ENCODE assay signal across 16 cellular contexts in the genomic region with DNA sequence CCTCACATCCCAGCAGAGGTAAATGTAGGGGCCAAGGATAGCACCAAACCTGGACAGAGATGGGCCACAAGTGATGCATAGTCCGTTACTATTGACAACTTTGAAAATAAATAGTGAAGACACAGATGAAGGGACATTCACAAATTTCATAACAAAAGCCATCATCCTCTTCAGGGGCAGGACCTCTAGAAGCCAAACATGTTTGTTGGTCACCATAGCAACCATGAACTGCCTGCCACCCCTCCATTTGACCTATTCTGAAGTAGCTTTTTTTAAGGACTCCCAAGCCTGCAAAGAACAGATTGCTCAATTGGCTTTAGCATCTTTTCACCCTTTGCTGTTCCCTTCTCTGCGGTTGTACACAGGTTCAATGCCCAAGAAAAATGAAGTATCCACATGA. TPM values are rescaled to one million over a fixed set of nuclear protein-coding genes. Genes with fewer than 3 reads are reported as not detected.
A peak's percentile ranks its signal among the peaks of the same experiment; 100 is the strongest.
DNase-seq lines count a peak whose midpoint lies in the region; ATAC-seq and TF ChIP-seq lines count a peak whose summit lies in the region.
"Had no signal": no experiment of that assay in that cellular context is flagged by ENCODE, and none has a peak within 500 bp of the region (broad histone marks: within the 10 kb centered on the region; RNA-seq: fewer than 3 reads in every experiment).

No MANE protein-coding gene starts in this region.

- peak; percentile 48 for DNase-seq in NCI-H748 (lab: John Stamatoyannopoulos, UW; ENCODE audit: unreplicated experiment)
- DNase-seq in NCI-H748 treated with DMSO at 0.1 percent for 48 hours (lab: John Stamatoyannopoulos, UW): no peak
- DNase-seq in GM12865 (ENCODE audit: low read depth): peak; percentile 46
- peak; percentile 63 to 73 for DNase-seq in cardiac fibroblast (ENCODE audit: low read depth in 2 of 2)
- DNase-seq in naive thymus-derived CD8-positive, alpha-beta T cell: peak in 3 of 10 donors; percentile 22 to 26 (median 24)
- no peak for DNase-seq in caudate nucleus (lab: John Stamatoyannopoulos, UW)
- no peak for DNase-seq in chondrocyte (ENCODE audit: low spot score)
- DNase-seq: DMS79, endodermal cell, left lung, NCI-H1048, NCI-H526 had no signal

- ATAC-seq in naive thymus-derived CD8-positive, alpha-beta T cell: no peak
- no peak for ATAC-seq in GM21390 (IDR thresholded peaks at IDR 0.05; ENCODE audit: unreplicated experiment)
- ATAC-seq: A549, left lung had no signal

- H3K4me3 ChIP-seq in GM12865 (ENCODE audit: low read depth, low read length): no peak overlapping the region
- H3K4me3 ChIP-seq in cardiac fibroblast (replicated peaks in 1 of 2; ENCODE audit: low read depth in 2 of 2, low read length in 2 of 2): no peak overlapping the region
- H3K4me3 ChIP-seq: A549, left lung had no signal

- H3K4me1 Mint-ChIP-seq in naive thymus-derived CD8-positive, alpha-beta T cell: peaks cover 35 to 87% (median 77%) of the 10 kb centered on the region in 4 donors
- peaks cover 38% of the 10 kb centered on the region for H3K4me1 Mint-ChIP-seq in chondrocyte (ENCODE audit: low read depth)

- H3K27ac Mint-ChIP-seq in naive thymus-derived CD8-positive, alpha-beta T cell: peak overlapping the region in 9 of 10 donors; percentile 42 to 95 (median 79)
- H3K27ac Mint-ChIP-seq in chondrocyte (ENCODE audit: unreplicated experiment): no peak overlapping the region
- H3K27ac Mint-ChIP-seq: endodermal cell had no signal

- H3K9me3 Mint-ChIP-seq in naive thymus-derived CD8-positive, alpha-beta T cell: no peaks in the 10 kb centered on the region
- H3K9me3 Mint-ChIP-seq in chondrocyte (ENCODE audit: low read depth): no peaks in the 10 kb centered on the region
- H3K9me3 Mint-ChIP-seq: activated T-cell treated with anti-CD3 and anti-CD28 coated beads, Interleukin-2, amount 50 U/mL, for 72 hours; endodermal cell had no signal

- POLR2A ChIA-PET in naive thymus-derived CD8-positive, alpha-beta T cell (lab: Charles Lee): no interaction called here

- no peaks in the 10 kb centered on the region for H3K27me3 Mint-ChIP-seq in naive thymus-derived CD8-positive, alpha-beta T cell
- H3K27me3 Mint-ChIP-seq in chondrocyte (ENCODE audit: low read depth): no peaks in the 10 kb centered on the region

- no peak overlapping the region for H3K27ac ChIP-seq in caudate nucleus (ENCODE audit: low read depth, low read length)
- H3K27ac ChIP-seq: A549, WERI-Rb-1 had no signal

- H3K4me3 Mint-ChIP-seq in naive thymus-derived CD8-positive, alpha-beta T cell: peak overlapping the region in 1 of 10 donors; percentile 1
- H3K4me3 Mint-ChIP-seq in chondrocyte (ENCODE audit: unreplicated experiment): no peak overlapping the region
- H3K4me3 Mint-ChIP-seq: endodermal cell had no signal

- TF ChIP-seq CTCF in GM12865 (IDR thresholded peaks at IDR 0.05; ENCODE audit: insufficient read depth, low read depth, low read length, missing control alignments): no peak
- TF ChIP-seq CTCF in cardiac fibroblast (IDR thresholded peaks at IDR 0.05; ENCODE audit: low read depth, low read length): no peak
- TF ChIP-seq CTCF in chondrocyte (IDR thresholded peaks at IDR 0.05): no peak

- H3K36me3 Mint-ChIP-seq in naive thymus-derived CD8-positive, alpha-beta T cell: no peaks in the 10 kb centered on the region
- H3K36me3 Mint-ChIP-seq in chondrocyte (ENCODE audit: low read depth): no peaks in the 10 kb centered on the region

RNA-seq across cellular contexts. Expression of a gene that starts 35.7 kb away (rescaled TPM):
- total RNA-seq in naive thymus-derived CD8-positive, alpha-beta T cell: 10 to 100 TPM; 28.2 to 34.6 TPM
- polyA plus RNA-seq in naive thymus-derived CD8-positive, alpha-beta T cell: 10 to 100 TPM; 16.2 to 20.8 (median 17.8) TPM
- 9.5 to 10.9 TPM (median 10.0 TPM) in 3 replicates for total RNA-seq in chondrocyte

Comparison
In these comparisons a context has a peak if more than half of its experiments do, and no peak if none do; other contexts are left out.
1. DNase-seq: peak in NCI-H748 (single experiment), GM12865 (single experiment) and cardiac fibroblast (2 of 2); none in NCI-H748 treated with DMSO at 0.1 percent for 48 hours (single experiment), caudate nucleus (0 of 61) and chondrocyte (single experiment).